Comparison of ENCODE assay signal across 12 cellular contexts in genomic region chr2:105870062-105870461, GRCh38.
"Had no signal": no experiment of that assay in that cellular context is flagged by ENCODE, and none has a peak within 500 bp of the region (broad histone marks: within the 10 kb centered on the region; RNA-seq: fewer than 3 reads in every experiment).

No MANE protein-coding gene starts in this region.

- H3K27ac ChIP-seq: cardiac muscle cell, colonic mucosa, gastroesophageal sphincter, left lung, SK-N-MC had no signal

- H3K9me3 Mint-ChIP-seq: activated T-helper 1 cell treated with anti-CD3 and anti-CD28 coated beads, Interleukin-12 subunit alpha, Interleukin-12 subunit beta, Interleukin-2, Interleukin-4 antibody, amounts not matched to agents 30 ng/mL and 10 ng/mL and 1 ng/mL, durations not matched to agents 14 hours and 24 hours and 36 hours had no signal

- H3K4me3 ChIP-seq: cardiac muscle cell, colonic mucosa, gastroesophageal sphincter, left lung, SK-N-MC, smooth muscle cell had no signal

- H3K27me3 ChIP-seq: cardiac muscle cell, colonic mucosa, gastroesophageal sphincter, left lung had no signal

- H3K36me3 ChIP-seq: cardiac muscle cell, colonic mucosa, gastroesophageal sphincter, left lung had no signal

- H3K4me3 Mint-ChIP-seq: activated T-helper 1 cell treated with anti-CD3 and anti-CD28 coated beads, Interleukin-12 subunit alpha, Interleukin-12 subunit beta, Interleukin-2, Interleukin-4 antibody, amounts not matched to agents 30 ng/mL and 10 ng/mL and 1 ng/mL, durations not matched to agents 14 hours and 24 hours and 36 hours had no signal

- ATAC-seq: gastroesophageal sphincter, left lung, right cardiac atrium, Right ventricle myocardium inferior had no signal

- DNase-seq: activated CD4-positive, alpha-beta T cell treated with anti-CD3 and anti-CD28 coated beads, Interleukin-2, amount 50 U/mL, for 48 hours; activated CD4-positive, CD25-positive, alpha-beta regulatory T cell; colonic mucosa; left lung; right cardiac atrium; T-helper 2 cell had no signal

- H3K9me3 ChIP-seq: colonic mucosa, gastroesophageal sphincter, left lung had no signal
